In the genomic region with DNA sequence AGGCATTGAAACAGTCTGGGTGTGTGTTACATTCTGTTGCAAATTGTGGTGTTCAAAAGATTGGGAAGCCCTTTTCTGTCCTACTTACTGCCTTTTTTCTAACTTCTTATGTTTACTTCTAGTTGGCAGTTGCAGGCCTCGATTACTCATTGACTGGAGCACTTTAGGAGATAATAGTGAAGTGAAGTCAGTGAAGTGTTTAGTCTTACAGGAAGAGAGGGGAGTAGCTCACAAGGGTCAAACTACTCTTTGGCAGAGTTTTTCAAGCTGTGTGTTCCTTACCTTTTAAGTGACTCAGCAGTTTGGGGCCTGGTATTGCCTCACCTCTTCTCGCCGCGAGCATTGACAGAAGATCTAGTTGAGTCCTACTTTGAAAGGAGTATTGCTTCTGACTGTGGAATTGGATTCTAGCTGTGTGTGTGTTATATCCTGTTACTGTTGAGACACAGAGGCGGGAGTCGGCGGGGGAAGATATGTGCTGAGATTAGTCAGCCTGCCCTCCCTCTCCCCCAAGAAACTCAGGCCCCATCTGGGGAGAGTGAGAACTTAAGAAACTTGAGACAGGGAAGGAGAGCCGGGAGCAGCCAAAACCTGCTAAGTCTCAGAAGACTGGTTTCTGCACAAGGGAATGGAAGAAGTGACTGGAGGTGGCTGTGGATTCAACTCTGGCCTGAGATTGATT, we compare ENCODE assay signal across 1 cellular context.
TF ChIP-seq lines count a peak whose summit lies in the region.

No MANE protein-coding gene starts in this region.

TF ChIP-seq in K562, 482 proteins besides CTCF, POLR2A, EP300 and RAD21 (continued from another document and continues in another):
- TF ChIP-seq ZNF655 (CRISPR knock-in tag; IDR thresholded peaks at IDR 0.05), result no peak
- TF ChIP-seq, protein P1, sequence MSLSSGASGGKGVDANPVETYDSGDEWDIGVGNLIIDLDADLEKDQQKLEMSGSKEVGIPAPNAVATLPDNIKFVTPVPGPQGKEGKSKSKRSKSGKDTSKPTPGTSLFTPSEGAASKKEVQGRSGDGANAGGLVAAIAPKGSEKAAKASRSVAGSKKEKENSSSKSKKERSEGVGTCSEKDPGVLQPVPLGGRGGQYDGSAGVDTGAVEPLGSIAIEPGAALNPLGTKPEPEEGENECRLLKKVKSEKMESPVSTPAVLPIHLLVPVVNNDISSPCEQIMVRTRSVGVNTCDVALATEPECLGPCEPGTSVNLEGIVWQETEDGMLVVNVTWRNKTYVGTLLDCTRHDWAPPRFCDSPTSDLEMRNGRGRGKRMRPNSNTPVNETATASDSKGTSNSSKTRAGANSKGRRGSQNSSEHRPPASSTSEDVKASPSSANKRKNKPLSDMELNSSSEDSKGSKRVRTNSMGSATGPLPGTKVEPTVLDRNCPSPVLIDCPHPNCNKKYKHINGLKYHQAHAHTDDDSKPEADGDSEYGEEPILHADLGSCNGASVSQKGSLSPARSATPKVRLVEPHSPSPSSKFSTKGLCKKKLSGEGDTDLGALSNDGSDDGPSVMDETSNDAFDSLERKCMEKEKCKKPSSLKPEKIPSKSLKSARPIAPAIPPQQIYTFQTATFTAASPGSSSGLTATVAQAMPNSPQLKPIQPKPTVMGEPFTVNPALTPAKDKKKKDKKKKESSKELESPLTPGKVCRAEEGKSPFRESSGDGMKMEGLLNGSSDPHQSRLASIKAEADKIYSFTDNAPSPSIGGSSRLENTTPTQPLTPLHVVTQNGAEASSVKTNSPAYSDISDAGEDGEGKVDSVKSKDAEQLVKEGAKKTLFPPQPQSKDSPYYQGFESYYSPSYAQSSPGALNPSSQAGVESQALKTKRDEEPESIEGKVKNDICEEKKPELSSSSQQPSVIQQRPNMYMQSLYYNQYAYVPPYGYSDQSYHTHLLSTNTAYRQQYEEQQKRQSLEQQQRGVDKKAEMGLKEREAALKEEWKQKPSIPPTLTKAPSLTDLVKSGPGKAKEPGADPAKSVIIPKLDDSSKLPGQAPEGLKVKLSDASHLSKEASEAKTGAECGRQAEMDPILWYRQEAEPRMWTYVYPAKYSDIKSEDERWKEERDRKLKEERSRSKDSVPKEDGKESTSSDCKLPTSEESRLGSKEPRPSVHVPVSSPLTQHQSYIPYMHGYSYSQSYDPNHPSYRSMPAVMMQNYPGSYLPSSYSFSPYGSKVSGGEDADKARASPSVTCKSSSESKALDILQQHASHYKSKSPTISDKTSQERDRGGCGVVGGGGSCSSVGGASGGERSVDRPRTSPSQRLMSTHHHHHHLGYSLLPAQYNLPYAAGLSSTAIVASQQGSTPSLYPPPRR (CRISPR knock-in tag; IDR thresholded peaks at IDR 0.05; ENCODE audit: borderline replicate concordance), result no peak
- TF ChIP-seq, protein P2, sequence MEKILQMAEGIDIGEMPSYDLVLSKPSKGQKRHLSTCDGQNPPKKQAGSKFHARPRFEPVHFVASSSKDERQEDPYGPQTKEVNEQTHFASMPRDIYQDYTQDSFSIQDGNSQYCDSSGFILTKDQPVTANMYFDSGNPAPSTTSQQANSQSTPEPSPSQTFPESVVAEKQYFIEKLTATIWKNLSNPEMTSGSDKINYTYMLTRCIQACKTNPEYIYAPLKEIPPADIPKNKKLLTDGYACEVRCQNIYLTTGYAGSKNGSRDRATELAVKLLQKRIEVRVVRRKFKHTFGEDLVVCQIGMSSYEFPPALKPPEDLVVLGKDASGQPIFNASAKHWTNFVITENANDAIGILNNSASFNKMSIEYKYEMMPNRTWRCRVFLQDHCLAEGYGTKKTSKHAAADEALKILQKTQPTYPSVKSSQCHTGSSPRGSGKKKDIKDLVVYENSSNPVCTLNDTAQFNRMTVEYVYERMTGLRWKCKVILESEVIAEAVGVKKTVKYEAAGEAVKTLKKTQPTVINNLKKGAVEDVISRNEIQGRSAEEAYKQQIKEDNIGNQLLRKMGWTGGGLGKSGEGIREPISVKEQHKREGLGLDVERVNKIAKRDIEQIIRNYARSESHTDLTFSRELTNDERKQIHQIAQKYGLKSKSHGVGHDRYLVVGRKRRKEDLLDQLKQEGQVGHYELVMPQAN (IDR thresholded peaks at IDR 0.05; ENCODE audit: borderline replicate concordance), result no peak
- no peak for TF ChIP-seq CBFB (CRISPR knock-in tag; IDR thresholded peaks at IDR 0.05)
- TF ChIP-seq AFF1 (IDR thresholded peaks at IDR 0.05; ENCODE audit: low read depth in 1 of 2, partially characterized antibody in 2 of 2), result peak; percentile 40 to 96
- TF ChIP-seq TRIM28 (IDR thresholded peaks at IDR 0.05), result peak; percentile 26; the same call in 1 of the 2 replicates
- 0 out of 2 replicates have a peak, but pooled peaks have one; percentile 27 for TF ChIP-seq EGR1 (conservative IDR thresholded peaks at IDR 0.05)
- no peak for TF ChIP-seq EZH2 (IDR thresholded peaks at IDR 0.05; ENCODE audit: borderline replicate concordance, low read depth, low read length)
- TF ChIP-seq TRIM24 (IDR thresholded peaks at IDR 0.05), result peak; percentile 71 to 72
- no peak for TF ChIP-seq GMEB1 (CRISPR knock-in tag; IDR thresholded peaks at IDR 0.05)
- TF ChIP-seq PHF8 (IDR thresholded peaks at IDR 0.05; ENCODE audit: borderline replicate concordance, low read length), result 0 out of 2 replicates have a peak, but pooled peaks have one; percentile 24
- no peak for TF ChIP-seq FOXJ3 (CRISPR knock-in tag; IDR thresholded peaks at IDR 0.05)
- peak; percentile 73 for TF ChIP-seq RBBP5 (IDR thresholded peaks at IDR 0.05; ENCODE audit: borderline replicate concordance, insufficient read depth, low read length, poor library complexity, severe bottlenecking)
- TF ChIP-seq ZKSCAN3 (CRISPR knock-in tag; IDR thresholded peaks at IDR 0.05), result no peak
- no peak for TF ChIP-seq ZNF518B (CRISPR knock-in tag; IDR thresholded peaks at IDR 0.05)
- no peak for TF ChIP-seq RBM14 (IDR thresholded peaks at IDR 0.05; ENCODE audit: borderline replicate concordance, insufficient read depth, low read depth, low read length)
- TF ChIP-seq, protein P3, sequence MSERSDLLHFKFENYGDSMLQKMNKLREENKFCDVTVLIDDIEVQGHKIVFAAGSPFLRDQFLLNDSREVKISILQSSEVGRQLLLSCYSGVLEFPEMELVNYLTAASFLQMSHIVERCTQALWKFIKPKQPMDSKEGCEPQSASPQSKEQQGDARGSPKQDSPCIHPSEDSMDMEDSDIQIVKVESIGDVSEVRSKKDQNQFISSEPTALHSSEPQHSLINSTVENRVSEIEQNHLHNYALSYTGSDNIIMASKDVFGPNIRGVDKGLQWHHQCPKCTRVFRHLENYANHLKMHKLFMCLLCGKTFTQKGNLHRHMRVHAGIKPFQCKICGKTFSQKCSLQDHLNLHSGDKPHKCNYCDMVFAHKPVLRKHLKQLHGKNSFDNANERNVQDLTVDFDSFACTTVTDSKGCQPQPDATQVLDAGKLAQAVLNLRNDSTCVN (CRISPR knock-in tag; IDR thresholded peaks at IDR 0.05), result no peak
- TF ChIP-seq SMARCE1 (IDR thresholded peaks at IDR 0.05), result peak; percentile 90; the same call in 1 of the 2 replicates
- TF ChIP-seq ETV1 (tag; conservative IDR thresholded peaks at IDR 0.05; ENCODE audit: low read depth), result peak; percentile 74
- TF ChIP-seq GATA2 (CRISPR knock-in tag; IDR thresholded peaks at IDR 0.05), result peak; percentile 94
- TF ChIP-seq ARID1B (IDR thresholded peaks at IDR 0.05), result peak; percentile 88
- TF ChIP-seq, protein P4, sequence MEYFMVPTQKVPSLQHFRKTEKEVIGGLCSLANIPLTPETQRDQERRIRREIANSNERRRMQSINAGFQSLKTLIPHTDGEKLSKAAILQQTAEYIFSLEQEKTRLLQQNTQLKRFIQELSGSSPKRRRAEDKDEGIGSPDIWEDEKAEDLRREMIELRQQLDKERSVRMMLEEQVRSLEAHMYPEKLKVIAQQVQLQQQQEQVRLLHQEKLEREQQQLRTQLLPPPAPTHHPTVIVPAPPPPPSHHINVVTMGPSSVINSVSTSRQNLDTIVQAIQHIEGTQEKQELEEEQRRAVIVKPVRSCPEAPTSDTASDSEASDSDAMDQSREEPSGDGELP (CRISPR knock-in tag; IDR thresholded peaks at IDR 0.05; ENCODE audit: borderline replicate concordance), result no peak
- TF ChIP-seq HDAC1 (IDR thresholded peaks at IDR 0.05), result peak in 1 of 2 experiments; percentile 75; a peak in 1 of 4 replicates
- TF ChIP-seq CCAR2 (IDR thresholded peaks at IDR 0.05; ENCODE audit: low read depth, low read length), result no peak
- TF ChIP-seq ARNT (IDR thresholded peaks at IDR 0.05), result peak in 1 of 2 experiments; percentile 77; a peak in 2 of 4 replicates
- TF ChIP-seq, protein P5, sequence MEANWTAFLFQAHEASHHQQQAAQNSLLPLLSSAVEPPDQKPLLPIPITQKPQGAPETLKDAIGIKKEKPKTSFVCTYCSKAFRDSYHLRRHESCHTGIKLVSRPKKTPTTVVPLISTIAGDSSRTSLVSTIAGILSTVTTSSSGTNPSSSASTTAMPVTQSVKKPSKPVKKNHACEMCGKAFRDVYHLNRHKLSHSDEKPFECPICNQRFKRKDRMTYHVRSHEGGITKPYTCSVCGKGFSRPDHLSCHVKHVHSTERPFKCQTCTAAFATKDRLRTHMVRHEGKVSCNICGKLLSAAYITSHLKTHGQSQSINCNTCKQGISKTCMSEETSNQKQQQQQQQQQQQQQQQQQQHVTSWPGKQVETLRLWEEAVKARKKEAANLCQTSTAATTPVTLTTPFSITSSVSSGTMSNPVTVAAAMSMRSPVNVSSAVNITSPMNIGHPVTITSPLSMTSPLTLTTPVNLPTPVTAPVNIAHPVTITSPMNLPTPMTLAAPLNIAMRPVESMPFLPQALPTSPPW (CRISPR knock-in tag; IDR thresholded peaks at IDR 0.05), result peak; percentile 93
- TF ChIP-seq SLC30A9 (CRISPR knock-in tag; IDR thresholded peaks at IDR 0.05), result no peak
- no peak for TF ChIP-seq SREBF1 (IDR thresholded peaks at IDR 0.05; ENCODE audit: borderline replicate concordance, low read depth, low read length)
- TF ChIP-seq SIN3B (IDR thresholded peaks at IDR 0.05; ENCODE audit: low read depth), result no peak
- peak; percentile 88 for TF ChIP-seq ZEB2 (IDR thresholded peaks at IDR 0.05)
